8 cellular contexts compared by ENCODE assay signal in genomic region chr15:64651573-64652260, GRCh38.
DNase-seq lines count a peak whose midpoint lies in the region; ATAC-seq and TF ChIP-seq lines count a peak whose summit lies in the region.

No MANE protein-coding gene starts in this region.

- ATAC-seq in HG03439 (IDR thresholded peaks at IDR 0.05; ENCODE audit: unreplicated experiment): peak; percentile 69

- H3K4me3 ChIP-seq in breast epithelium (no peak overlapping the region), WERI-Rb-1 (ENCODE audit: low read depth, low read length) (no peak overlapping the region), fibroblast of villous mesenchyme (ENCODE audit: low read depth, low read length) (no peak overlapping the region)

- H3K9me3 ChIP-seq in breast epithelium (no peaks in the 10 kb centered on the region), WERI-Rb-1 (ENCODE audit: severe bottlenecking) (no peaks in the 10 kb centered on the region)

- intact Hi-C loops in MCF 10A (cut with micrococcal nuclease) (no loop called here), breast epithelium (cut with DNase I; ENCODE audit: low total_unique reads) (no loop called here)

- CTCF ChIA-PET in MCF 10A (lab: Yijun Ruan, JAX): interaction anchor here (0.5 to 1.3 kb wide), 10 partner anchors 9 to 526 kb away, joined by 3 to 8 read pairs (median 4); no protein-coding TSS in a partner anchor

- H3K27ac ChIP-seq in breast epithelium (no peak overlapping the region), WERI-Rb-1 (no peak overlapping the region)

- TF ChIP-seq CTCF in MCF 10A (IDR thresholded peaks at IDR 0.05; ENCODE audit: unreplicated experiment) (no peak), breast epithelium (IDR thresholded peaks at IDR 0.05) (no peak), WERI-Rb-1 (IDR thresholded peaks at IDR 0.05; ENCODE audit: low read depth, low read length) (no peak), fibroblast of villous mesenchyme (IDR thresholded peaks at IDR 0.05; ENCODE audit: insufficient read depth, low read depth, low read length) (no peak)

- POLR2A ChIA-PET in MCF 10A (lab: Yijun Ruan, JAX): interaction anchor here (0.6 to 1.0 kb wide), 2 partner anchors 193 to 221 kb away, joined by 3 read pairs; no protein-coding TSS in a partner anchor

- no peak for TF ChIP-seq POLR2A in breast epithelium (IDR thresholded peaks at IDR 0.05)

- H3K4me1 Mint-ChIP-seq in MCF 10A (ENCODE audit: insufficient read depth, unreplicated experiment): peaks cover 6% of the 10 kb centered on the region

- no TSS peak for BruUV-seq in MCF 10A (replicated peaks; lab: Mats Ljungman, UMichigan)

- no peak overlapping the region for H3K27ac Mint-ChIP-seq in MCF 10A (ENCODE audit: low read depth, unreplicated experiment)

- no peaks in the 10 kb centered on the region for H3K36me3 ChIP-seq in breast epithelium
- peaks cover 2% of the 10 kb centered on the region; the same call in 1 of the 2 replicates for H3K36me3 ChIP-seq in WERI-Rb-1

- peak; percentile 7 for DNase-seq in MCF 10A (ENCODE audit: unreplicated experiment)
- no peak for DNase-seq in breast epithelium (ENCODE audit: low spot score in 2 of 2)
- peak; percentile 17 for DNase-seq in WERI-Rb-1
- DNase-seq in fibroblast of villous mesenchyme (ENCODE audit: low read depth): peak; percentile 61
- peak; percentile 17 to 33 for DNase-seq in stimulated activated CD8-positive, alpha-beta memory T cell treated with anti-CD3 and anti-CD28 coated beads, Interleukin-7, amount 100 ng/mL, for 4 hours (ENCODE audit: low read depth in 2 of 2)
- no peak for DNase-seq in dermis blood vessel endothelial cell
- no peak for DNase-seq in GDM1 (lab: John Stamatoyannopoulos, UW)

- H3K4me3 Mint-ChIP-seq in MCF 10A (ENCODE audit: unreplicated experiment): no peak overlapping the region

- H3K9me3 Mint-ChIP-seq in MCF 10A (ENCODE audit: unreplicated experiment): no peaks in the 10 kb centered on the region

- H3K36me3 Mint-ChIP-seq in MCF 10A (ENCODE audit: insufficient read depth, unreplicated experiment): peaks cover 5% of the 10 kb centered on the region

- no peaks in the 10 kb centered on the region for H3K27me3 ChIP-seq in breast epithelium
- H3K27me3 ChIP-seq in WERI-Rb-1 (ENCODE audit: insufficient read depth, low read depth, severe bottlenecking): no peaks in the 10 kb centered on the region

- no peaks in the 10 kb centered on the region for H3K4me1 ChIP-seq in breast epithelium

- H3K27me3 Mint-ChIP-seq in MCF 10A (ENCODE audit: insufficient read depth, unreplicated experiment): no peaks in the 10 kb centered on the region

Comparison
In these comparisons a context has a peak if more than half of its experiments do, and no peak if none do; other contexts are left out.
1. DNase-seq: peak in MCF 10A (single experiment), WERI-Rb-1 (single experiment), fibroblast of villous mesenchyme (single experiment) and stimulated activated CD8-positive, alpha-beta memory T cell treated with anti-CD3 and anti-CD28 coated beads, Interleukin-7, amount 100 ng/mL, for 4 hours (2 of 2); none in breast epithelium (0 of 2), dermis blood vessel endothelial cell (single experiment) and GDM1 (single experiment).